ENCODE assay signal across 1 cellular context in genomic region chr12:14373202-14373601, GRCh38.
TF ChIP-seq lines count a peak whose summit lies in the region.

No MANE protein-coding gene starts in this region.

TF ChIP-seq in K562, 482 proteins besides CTCF, POLR2A, EP300 and RAD21 (continued from another document):
- TF ChIP-seq, protein P1, sequence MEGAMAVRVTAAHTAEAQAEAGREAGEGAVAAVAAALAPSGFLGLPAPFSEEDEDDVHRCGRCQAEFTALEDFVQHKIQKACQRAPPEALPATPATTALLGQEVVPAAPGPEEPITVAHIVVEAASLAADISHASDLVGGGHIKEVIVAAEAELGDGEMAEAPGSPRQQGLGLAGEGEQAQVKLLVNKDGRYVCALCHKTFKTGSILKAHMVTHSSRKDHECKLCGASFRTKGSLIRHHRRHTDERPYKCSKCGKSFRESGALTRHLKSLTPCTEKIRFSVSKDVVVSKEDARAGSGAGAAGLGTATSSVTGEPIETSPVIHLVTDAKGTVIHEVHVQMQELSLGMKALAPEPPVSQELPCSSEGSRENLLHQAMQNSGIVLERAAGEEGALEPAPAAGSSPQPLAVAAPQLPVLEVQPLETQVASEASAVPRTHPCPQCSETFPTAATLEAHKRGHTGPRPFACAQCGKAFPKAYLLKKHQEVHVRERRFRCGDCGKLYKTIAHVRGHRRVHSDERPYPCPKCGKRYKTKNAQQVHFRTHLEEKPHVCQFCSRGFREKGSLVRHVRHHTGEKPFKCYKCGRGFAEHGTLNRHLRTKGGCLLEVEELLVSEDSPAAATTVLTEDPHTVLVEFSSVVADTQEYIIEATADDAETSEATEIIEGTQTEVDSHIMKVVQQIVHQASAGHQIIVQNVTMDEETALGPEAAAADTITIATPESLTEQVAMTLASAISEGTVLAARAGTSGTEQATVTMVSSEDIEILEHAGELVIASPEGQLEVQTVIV (CRISPR knock-in tag; IDR thresholded peaks at IDR 0.05; ENCODE audit: borderline replicate concordance), result no peak
- no peak for TF ChIP-seq ELF1 (tag; IDR thresholded peaks at IDR 0.05)
- no peak for TF ChIP-seq FOXP1 (CRISPR knock-in tag; IDR thresholded peaks at IDR 0.05)
